In the genomic region with DNA sequence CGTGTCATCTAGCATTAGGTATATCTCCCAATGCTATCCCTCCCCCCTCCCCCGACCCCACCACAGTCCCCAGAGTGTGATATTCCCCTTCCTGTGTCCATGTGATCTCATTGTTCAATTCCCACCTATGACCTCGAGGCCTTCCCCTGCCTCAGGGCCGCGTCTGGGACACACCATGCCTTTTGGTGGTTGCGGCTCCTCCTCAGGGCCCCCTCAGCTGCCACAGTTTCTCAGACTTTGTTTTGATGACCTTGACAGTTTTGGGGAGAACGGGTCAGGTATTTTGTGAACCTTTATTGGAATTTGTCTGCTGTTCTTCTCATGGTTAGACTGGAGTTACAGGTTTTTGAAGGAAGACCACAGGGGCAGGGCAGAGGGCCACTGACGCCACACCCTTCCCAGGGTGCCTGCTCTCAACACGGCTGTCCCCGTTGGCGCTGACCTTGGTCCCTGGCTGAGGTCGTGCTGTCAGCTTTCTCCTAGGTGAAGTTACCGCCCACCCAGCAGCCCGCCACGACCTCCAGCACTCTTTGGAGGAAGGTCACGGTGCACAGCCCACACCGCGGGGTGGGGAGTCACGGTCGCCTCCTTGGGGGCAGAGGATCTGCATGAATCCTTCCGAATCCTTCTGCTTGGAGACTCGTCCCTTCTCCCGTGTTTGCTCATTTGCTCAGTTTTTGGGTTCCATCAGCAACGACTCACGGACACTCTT, we compare ENCODE assay signal across 24 cellular contexts.
A peak's percentile ranks its signal among the peaks of the same experiment; 100 is the strongest.
DNase-seq lines count a peak whose midpoint lies in the region; ATAC-seq and TF ChIP-seq lines count a peak whose summit lies in the region.
"Had no signal": no experiment of that assay in that cellular context is flagged by ENCODE, and none has a peak within 500 bp of the region (broad histone marks: within the 10 kb centered on the region; RNA-seq: fewer than 3 reads in every experiment).

No MANE protein-coding gene starts in this region.

- H3K4me1 Mint-ChIP-seq in endothelial cell (ENCODE audit: unreplicated experiment): peaks cover 21% of the 10 kb centered on the region

- intact Hi-C loops in posterior vena cava (cut with DNase I): loop anchor here in 1 of 2 donors (5.0 kb wide), 1 partner anchor 157 kb away; no protein-coding TSS in a partner anchor

- no peak overlapping the region for H3K4me3 ChIP-seq in HEK293 (ENCODE audit: low read depth, low read length)
- H3K4me3 ChIP-seq: skin epidermis had no signal

- H3K4me1 ChIP-seq in HEK293 (ENCODE audit: control insufficient read depth, insufficient read depth, low read length): no peaks in the 10 kb centered on the region

- no peak overlapping the region for H3K27ac ChIP-seq in HEK293 (ENCODE audit: extremely low read depth, low read depth, low read length)
- H3K27ac ChIP-seq: skin epidermis had no signal

- no peak for ATAC-seq in GM18873 (IDR thresholded peaks at IDR 0.05; ENCODE audit: low FRiP score, unreplicated experiment)
- no peak for ATAC-seq in GM21528 (IDR thresholded peaks at IDR 0.05; ENCODE audit: low FRiP score, unreplicated experiment)
- no peak for ATAC-seq in HG03159 (IDR thresholded peaks at IDR 0.05; ENCODE audit: unreplicated experiment)

- CTCF ChIA-PET in HEK293 (lab: Yijun Ruan, JAX): interaction anchor here (1.0 kb wide), 1 partner anchor 44 kb away, joined by 12 read pairs; no protein-coding TSS in a partner anchor

- peak; percentile 12 for DNase-seq in activated CD8-positive, alpha-beta memory T cell treated with anti-CD3 and anti-CD28 coated beads, Interleukin-2, amount 50 U/mL, for 4 hours
- DNase-seq in activated CD8-positive, alpha-beta memory T cell treated with anti-CD3 and anti-CD28 coated beads, Interleukin-2, amount 50 U/mL, for 48 hours: no peak
- DNase-seq in endothelial cell (ENCODE audit: low spot score) (no peak), posterior vena cava (ENCODE audit: low spot score) (peak; percentile 76)
- DNase-seq: 8988T; activated CD4-positive, CD25-positive, alpha-beta regulatory T cell treated with anti-CD3 and anti-CD28 coated beads, Interleukin-2, amount 50 U/mL, for 72 hours; activated CD8-positive, alpha-beta memory T cell treated with anti-CD3 and anti-CD28 coated beads for 24 hours; AML-193; DMS53; GF-D8; kidney glomerular epithelial cell; NCI-H187; NCI-H774; nephron progenitor cell; SHP77 treated with DMSO at 0.1 percent for 48 hours; stimulated activated CD4-positive, alpha-beta T cell treated with anti-CD3 and anti-CD28 coated beads, Interleukin-2, amount 100 ng/mL, for 24 hours; stimulated activated naive CD4-positive, alpha-beta T cell; SW 1271 had no signal

- peaks cover 4% of the 10 kb centered on the region for H3K36me3 Mint-ChIP-seq in endothelial cell (ENCODE audit: low read depth, unreplicated experiment)
- H3K36me3 Mint-ChIP-seq: CD8-positive, alpha-beta memory T cell had no signal

- H3K9me3 ChIP-seq in HEK293 (ENCODE audit: control insufficient read depth, insufficient read depth, low read depth, low read length): no peaks in the 10 kb centered on the region

- TF ChIP-seq CTCF in HEK293 (tag by site-specific recombination; IDR thresholded peaks at IDR 0.05) (no peak), endothelial cell (IDR thresholded peaks at IDR 0.05; ENCODE audit: unreplicated experiment) (no peak)

- POLR2A ChIA-PET in HEK293 (lab: Yijun Ruan, JAX): no interaction called here

- no peaks in the 10 kb centered on the region for H3K36me3 ChIP-seq in HEK293 (ENCODE audit: control insufficient read depth in 2 of 2, insufficient read depth in 1 of 2, low read length in 2 of 2)

- H3K27me3 Mint-ChIP-seq in endothelial cell (ENCODE audit: unreplicated experiment): peaks cover 9% of the 10 kb centered on the region

- no peak overlapping the region for H3K4me3 Mint-ChIP-seq in endothelial cell (ENCODE audit: unreplicated experiment)
- H3K4me3 Mint-ChIP-seq: nephron progenitor cell had no signal

- peak overlapping the region; percentile 52 for H3K27ac Mint-ChIP-seq in endothelial cell (ENCODE audit: unreplicated experiment)
- H3K27ac Mint-ChIP-seq: nephron progenitor cell had no signal

- no peaks in the 10 kb centered on the region for H3K9me3 Mint-ChIP-seq in endothelial cell (ENCODE audit: unreplicated experiment)
- H3K9me3 Mint-ChIP-seq: CD8-positive, alpha-beta memory T cell had no signal

TF ChIP-seq in HEK293, 187 proteins besides CTCF, POLR2A, EP300 and RAD21:
- TF ChIP-seq, protein P1, sequence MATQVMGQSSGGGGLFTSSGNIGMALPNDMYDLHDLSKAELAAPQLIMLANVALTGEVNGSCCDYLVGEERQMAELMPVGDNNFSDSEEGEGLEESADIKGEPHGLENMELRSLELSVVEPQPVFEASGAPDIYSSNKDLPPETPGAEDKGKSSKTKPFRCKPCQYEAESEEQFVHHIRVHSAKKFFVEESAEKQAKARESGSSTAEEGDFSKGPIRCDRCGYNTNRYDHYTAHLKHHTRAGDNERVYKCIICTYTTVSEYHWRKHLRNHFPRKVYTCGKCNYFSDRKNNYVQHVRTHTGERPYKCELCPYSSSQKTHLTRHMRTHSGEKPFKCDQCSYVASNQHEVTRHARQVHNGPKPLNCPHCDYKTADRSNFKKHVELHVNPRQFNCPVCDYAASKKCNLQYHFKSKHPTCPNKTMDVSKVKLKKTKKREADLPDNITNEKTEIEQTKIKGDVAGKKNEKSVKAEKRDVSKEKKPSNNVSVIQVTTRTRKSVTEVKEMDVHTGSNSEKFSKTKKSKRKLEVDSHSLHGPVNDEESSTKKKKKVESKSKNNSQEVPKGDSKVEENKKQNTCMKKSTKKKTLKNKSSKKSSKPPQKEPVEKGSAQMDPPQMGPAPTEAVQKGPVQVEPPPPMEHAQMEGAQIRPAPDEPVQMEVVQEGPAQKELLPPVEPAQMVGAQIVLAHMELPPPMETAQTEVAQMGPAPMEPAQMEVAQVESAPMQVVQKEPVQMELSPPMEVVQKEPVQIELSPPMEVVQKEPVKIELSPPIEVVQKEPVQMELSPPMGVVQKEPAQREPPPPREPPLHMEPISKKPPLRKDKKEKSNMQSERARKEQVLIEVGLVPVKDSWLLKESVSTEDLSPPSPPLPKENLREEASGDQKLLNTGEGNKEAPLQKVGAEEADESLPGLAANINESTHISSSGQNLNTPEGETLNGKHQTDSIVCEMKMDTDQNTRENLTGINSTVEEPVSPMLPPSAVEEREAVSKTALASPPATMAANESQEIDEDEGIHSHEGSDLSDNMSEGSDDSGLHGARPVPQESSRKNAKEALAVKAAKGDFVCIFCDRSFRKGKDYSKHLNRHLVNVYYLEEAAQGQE (tag by site-specific recombination; IDR thresholded peaks at IDR 0.05): peak; percentile 49
- no peak for TF ChIP-seq ZNF791 (tag by site-specific recombination; IDR thresholded peaks at IDR 0.05)

Comparison
In these comparisons a context has a peak if more than half of its experiments do, and no peak if none do; other contexts are left out.
1. DNase-seq: peak in activated CD8-positive, alpha-beta memory T cell treated with anti-CD3 and anti-CD28 coated beads, Interleukin-2, amount 50 U/mL, for 4 hours (single experiment) and posterior vena cava (single experiment); none in activated CD8-positive, alpha-beta memory T cell treated with anti-CD3 and anti-CD28 coated beads, Interleukin-2, amount 50 U/mL, for 48 hours (single experiment) and endothelial cell (single experiment).